ENCODE assay signal across 24 cellular contexts in the genomic region with DNA sequence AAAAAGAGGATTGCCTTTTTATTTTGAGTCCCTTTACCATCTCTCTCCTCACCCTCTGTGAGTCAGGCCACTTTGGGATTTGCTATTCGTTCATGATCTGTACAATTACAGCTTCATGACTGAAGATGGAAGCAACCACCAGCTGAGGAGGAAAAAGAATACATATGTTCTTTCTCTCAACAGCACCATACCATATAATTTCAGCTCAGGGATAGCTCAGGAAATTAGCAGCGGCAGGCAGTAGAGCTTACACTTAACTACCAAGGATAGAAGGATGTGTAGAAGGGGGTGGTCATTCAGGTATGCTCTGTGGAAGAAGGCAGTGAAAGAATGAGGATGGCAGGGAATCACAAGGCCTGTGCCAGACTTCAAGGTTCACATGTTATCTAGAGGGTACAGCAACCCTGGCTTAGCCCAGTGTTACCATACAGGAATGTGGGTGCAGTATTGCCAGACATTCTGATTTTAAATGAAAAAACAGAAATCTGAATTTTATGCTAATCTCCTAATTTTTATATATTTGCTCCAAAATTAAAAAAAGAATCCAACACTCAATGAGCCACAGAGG.
"Had no signal": no experiment of that assay in that cellular context is flagged by ENCODE, and none has a peak within 500 bp of the region (broad histone marks: within the 10 kb centered on the region; RNA-seq: fewer than 3 reads in every experiment).

No MANE protein-coding gene starts in this region.

- H3K27me3 Mint-ChIP-seq: activated CD4-positive, alpha-beta T cell treated with anti-CD3 and anti-CD28 coated beads for 36 hours; type B pancreatic cell had no signal

- H3K27ac Mint-ChIP-seq: activated CD4-positive, alpha-beta T cell treated with anti-CD3 and anti-CD28 coated beads for 36 hours; activated CD8-positive, alpha-beta memory T cell treated with anti-CD3 and anti-CD28 coated beads, Interleukin-2, amount 10 ng/mL, durations not matched to agents 7 days and 5 days; activated CD8-positive, alpha-beta T cell treated with anti-CD3 and anti-CD28 coated beads, Interleukin-2, amount 10 ng/mL, durations not matched to agents 7 days and 5 days; activated naive CD4-positive, alpha-beta T cell treated with anti-CD3 and anti-CD28 coated beads, Interleukin-2, amount 50 U/mL, for 72 hours; activated T-cell treated with anti-CD3 and anti-CD28 coated beads, Interleukin-2, amount 50 U/mL, for 72 hours; mesothelial cell of epicardium; natural killer cell; T-helper 2 cell treated with Interferon-gamma antibody and Interleukin-4, amounts not matched to agents 5 μg/mL and 100 μg/mL, for 36 hours; type B pancreatic cell had no signal

- ATAC-seq: activated CD4-positive, alpha-beta T cell treated with anti-CD3 and anti-CD28 coated beads for 36 hours; activated CD8-positive, alpha-beta memory T cell treated with anti-CD3 and anti-CD28 coated beads, Interleukin-2, amount 10 ng/mL, durations not matched to agents 7 days and 5 days; activated CD8-positive, alpha-beta T cell treated with anti-CD3 and anti-CD28 coated beads, Interleukin-2, amount 10 ng/mL, durations not matched to agents 7 days and 5 days; activated naive CD4-positive, alpha-beta T cell treated with anti-CD3 and anti-CD28 coated beads, Interleukin-2, amount 50 U/mL, for 72 hours; activated T-cell treated with anti-CD3 and anti-CD28 coated beads, Interleukin-2, amount 50 U/mL, for 72 hours; natural killer cell; right cardiac atrium; stimulated activated naive CD8-positive, alpha-beta T cell treated with anti-CD3 and anti-CD28 coated beads, Interleukin-15, Interleukin-2, amounts not matched to agents 100 U/mL and 50 U/mL, for 24 hours had no signal

- FAIRE-seq: endometrium, frontal cortex, islet of Langerhans had no signal

- H3K27me3 ChIP-seq: breast epithelium, spleen, testis, uterus had no signal

- H3K36me3 ChIP-seq: breast epithelium, spleen, uterus had no signal

- H3K4me3 Mint-ChIP-seq: activated CD4-positive, alpha-beta T cell treated with anti-CD3 and anti-CD28 coated beads for 36 hours; activated CD8-positive, alpha-beta memory T cell treated with anti-CD3 and anti-CD28 coated beads, Interleukin-2, amount 10 ng/mL, durations not matched to agents 7 days and 5 days; activated CD8-positive, alpha-beta T cell treated with anti-CD3 and anti-CD28 coated beads, Interleukin-2, amount 10 ng/mL, durations not matched to agents 7 days and 5 days; activated T-cell treated with anti-CD3 and anti-CD28 coated beads, Interleukin-2, amount 50 U/mL, for 72 hours; mesothelial cell of epicardium; natural killer cell; T-helper 2 cell treated with Interferon-gamma antibody and Interleukin-4, amounts not matched to agents 5 μg/mL and 100 μg/mL, for 36 hours; type B pancreatic cell had no signal

- H3K9me3 ChIP-seq: breast epithelium, spleen, testis, uterus had no signal

- H3K4me1 Mint-ChIP-seq: activated CD4-positive, alpha-beta T cell treated with anti-CD3 and anti-CD28 coated beads for 36 hours; activated CD8-positive, alpha-beta memory T cell treated with anti-CD3 and anti-CD28 coated beads, Interleukin-2, amount 10 ng/mL, durations not matched to agents 7 days and 5 days; mesothelial cell of epicardium had no signal

- H3K9me3 Mint-ChIP-seq: activated naive CD4-positive, alpha-beta T cell treated with anti-CD3 and anti-CD28 coated beads, Interleukin-2, amount 50 U/mL, for 72 hours; activated T-cell treated with anti-CD3 and anti-CD28 coated beads, Interleukin-2, amount 50 U/mL, for 72 hours; mesothelial cell of epicardium; natural killer cell; T-helper 2 cell treated with Interferon-gamma antibody and Interleukin-4, amounts not matched to agents 5 μg/mL and 100 μg/mL, for 36 hours; type B pancreatic cell had no signal

- H3K36me3 Mint-ChIP-seq: activated CD8-positive, alpha-beta memory T cell treated with anti-CD3 and anti-CD28 coated beads, Interleukin-2, amount 10 ng/mL, durations not matched to agents 7 days and 5 days; activated naive CD4-positive, alpha-beta T cell treated with anti-CD3 and anti-CD28 coated beads, Interleukin-2, amount 50 U/mL, for 72 hours; mesothelial cell of epicardium; natural killer cell; type B pancreatic cell had no signal

- DNase-seq: activated CD4-positive, alpha-beta T cell treated with anti-CD3 and anti-CD28 coated beads for 36 hours; activated CD4-positive, CD25-positive, alpha-beta regulatory T cell; activated CD8-positive, alpha-beta memory T cell treated with anti-CD3 and anti-CD28 coated beads, Interleukin-2, amount 10 ng/mL, durations not matched to agents 7 days and 5 days; activated CD8-positive, alpha-beta T cell treated with anti-CD3 and anti-CD28 coated beads, Interleukin-2, amount 10 ng/mL, durations not matched to agents 7 days and 5 days; activated naive CD4-positive, alpha-beta T cell; activated T-cell treated with anti-CD3 and anti-CD28 coated beads, Interleukin-2, amount 50 U/mL, for 72 hours; central memory CD4-positive, alpha-beta T cell; dermis blood vessel endothelial cell; effector CD8-positive, alpha-beta T cell; natural killer cell; posterior cingulate gyrus; right cardiac atrium; spleen; stimulated activated naive CD8-positive, alpha-beta T cell treated with anti-CD3 and anti-CD28 coated beads, Interleukin-15, Interleukin-2, amounts not matched to agents 100 U/mL and 50 U/mL, for 24 hours; testis; uterus had no signal

- H3K4me1 ChIP-seq: breast epithelium, spleen, testis, uterus had no signal

- H3K27ac ChIP-seq: breast epithelium, spleen, testis, uterus had no signal

- H3K4me3 ChIP-seq: breast epithelium, spleen, testis, uterus had no signal
